In the genomic region with DNA sequence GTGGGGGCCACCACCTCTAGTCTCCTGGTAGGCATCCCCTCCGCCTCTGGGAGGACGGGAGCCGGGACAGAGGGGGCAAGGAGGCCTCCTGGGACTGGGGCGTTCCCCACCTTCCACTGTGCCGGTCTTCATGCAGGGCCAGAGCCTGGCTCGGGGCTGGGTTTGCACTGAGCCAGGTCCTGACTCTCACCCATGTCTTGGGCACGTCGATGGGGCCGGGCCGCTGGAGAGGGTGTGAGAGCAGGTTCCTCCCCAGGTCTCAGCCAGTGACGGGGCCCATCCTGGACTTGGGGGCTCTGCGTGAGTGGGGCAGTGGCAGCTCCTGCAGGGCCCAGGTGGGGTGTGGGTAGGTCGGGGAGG, we compare ENCODE assay signal across 15 cellular contexts.
"Had no signal": no experiment of that assay in that cellular context is flagged by ENCODE, and none has a peak within 500 bp of the region (broad histone marks: within the 10 kb centered on the region; RNA-seq: fewer than 3 reads in every experiment).

No MANE protein-coding gene starts in this region.

- H3K4me3 Mint-ChIP-seq: activated B cell treated with CpG ODN at 0.5 μM for 24 hours; activated CD4-positive, alpha-beta T cell treated with anti-CD3 and anti-CD28 coated beads, Interleukin-2, amount 10 ng/mL, durations not matched to agents 7 days and 5 days; activated T-cell treated with anti-CD3 and anti-CD28 coated beads, Interleukin-2, amount 50 U/mL, for 72 hours; dendritic cell treated with granulocyte-macrophage colony-stimulating factor and Interleukin-4, amounts not matched to agents 40 ng/mL and 50 ng/mL, for 4 days; naive thymus-derived CD4-positive, alpha-beta T cell; stimulated activated naive CD8-positive, alpha-beta T cell treated with anti-CD3 and anti-CD28 coated beads, Interleukin-15, Interleukin-2, amounts not matched to agents 100 ng/mL and 50 ng/mL, for 24 hours had no signal

- H3K27ac Mint-ChIP-seq: activated B cell treated with CpG ODN at 0.5 μM for 24 hours; activated T-cell treated with anti-CD3 and anti-CD28 coated beads, Interleukin-2, amount 50 U/mL, for 72 hours; dendritic cell treated with granulocyte-macrophage colony-stimulating factor and Interleukin-4, amounts not matched to agents 40 ng/mL and 50 ng/mL, for 4 days; stimulated activated naive CD8-positive, alpha-beta T cell treated with anti-CD3 and anti-CD28 coated beads, Interleukin-15, Interleukin-2, amounts not matched to agents 100 ng/mL and 50 ng/mL, for 24 hours had no signal

- H3K4me2 ChIP-seq: smooth muscle cell had no signal

- DNase-seq: activated B cell treated with CpG ODN at 0.5 μM for 24 hours; activated CD4-positive, alpha-beta T cell treated with anti-CD3 and anti-CD28 coated beads, Interleukin-2, amount 10 ng/mL, durations not matched to agents 7 days and 5 days; activated CD8-positive, alpha-beta memory T cell treated with anti-CD3 and anti-CD28 coated beads, Interleukin-2, amount 50 U/mL, for 48 hours; activated naive CD4-positive, alpha-beta T cell treated with Interleukin-2 at 50 U/mL for 16 hours; activated T-cell treated with anti-CD3 and anti-CD28 coated beads, Interleukin-2, amount 50 U/mL, for 72 hours; anterior cingulate cortex; heart right ventricle; mucosa of descending colon; naive thymus-derived CD4-positive, alpha-beta T cell; retina; T-helper 2 cell; uterus had no signal

- H3K36me3 ChIP-seq: uterus had no signal

- H3K9me3 ChIP-seq: mucosa of descending colon, uterus had no signal

- ATAC-seq: activated T-cell treated with anti-CD3 and anti-CD28 coated beads, Interleukin-2, amount 50 U/mL, for 72 hours; heart right ventricle; mucosa of descending colon; naive thymus-derived CD4-positive, alpha-beta T cell had no signal

- H3K9me3 Mint-ChIP-seq: activated CD4-positive, alpha-beta T cell treated with anti-CD3 and anti-CD28 coated beads, Interleukin-2, amount 10 ng/mL, durations not matched to agents 7 days and 5 days; activated T-cell treated with anti-CD3 and anti-CD28 coated beads, Interleukin-2, amount 50 U/mL, for 72 hours; dendritic cell treated with granulocyte-macrophage colony-stimulating factor and Interleukin-4, amounts not matched to agents 40 ng/mL and 50 ng/mL, for 4 days; stimulated activated naive CD8-positive, alpha-beta T cell treated with anti-CD3 and anti-CD28 coated beads, Interleukin-15, Interleukin-2, amounts not matched to agents 100 ng/mL and 50 ng/mL, for 24 hours had no signal

- H3K27me3 ChIP-seq: heart right ventricle, uterus had no signal

- H3K27me3 Mint-ChIP-seq: activated B cell treated with CpG ODN at 0.5 μM for 24 hours; activated CD4-positive, alpha-beta T cell treated with anti-CD3 and anti-CD28 coated beads, Interleukin-2, amount 10 ng/mL, durations not matched to agents 7 days and 5 days; dendritic cell treated with granulocyte-macrophage colony-stimulating factor and Interleukin-4, amounts not matched to agents 40 ng/mL and 50 ng/mL, for 4 days; naive thymus-derived CD4-positive, alpha-beta T cell; stimulated activated naive CD8-positive, alpha-beta T cell treated with anti-CD3 and anti-CD28 coated beads, Interleukin-15, Interleukin-2, amounts not matched to agents 100 ng/mL and 50 ng/mL, for 24 hours had no signal

- H3K4me3 ChIP-seq: heart right ventricle, mucosa of descending colon, smooth muscle cell, uterus had no signal
